In genomic region chr22:39283312-39284141, GRCh38 we compare ENCODE assay signal across 10 cellular contexts. TPM values are rescaled to one million over a fixed set of nuclear protein-coding genes. Genes with fewer than 3 reads are reported as not detected.
DNase-seq lines count a peak whose midpoint lies in the region; ATAC-seq and TF ChIP-seq lines count a peak whose summit lies in the region.
"Had no signal": no experiment of that assay in that cellular context is flagged by ENCODE, and none has a peak within 500 bp of the region (broad histone marks: within the 10 kb centered on the region; RNA-seq: fewer than 3 reads in every experiment).

No MANE protein-coding gene starts in this region.

- H3K4me3 Mint-ChIP-seq in nephron (no peak overlapping the region), immature natural killer cell (no peak overlapping the region)
- H3K4me3 Mint-ChIP-seq: brain had no signal

- H3K36me3 Mint-ChIP-seq in nephron (ENCODE audit: low read depth) (no peaks in the 10 kb centered on the region), immature natural killer cell (no peaks in the 10 kb centered on the region)
- H3K36me3 Mint-ChIP-seq: brain had no signal

- no peak for TF ChIP-seq CTCF in nephron (IDR thresholded peaks at IDR 0.05; ENCODE audit: unreplicated experiment in 3 of 3)

- intact Hi-C loops in Right ventricle myocardium inferior (cut with DNase I): no loop called here
- intact Hi-C loops in cardiac septum (cut with DNase I): loop anchor here (2.0 kb wide), 1 partner anchor 41 kb away; no protein-coding TSS in a partner anchor

- H3K27me3 Mint-ChIP-seq in nephron (ENCODE audit: low read depth) (peaks cover 5% of the 10 kb centered on the region), immature natural killer cell (ENCODE audit: low read depth in 3 of 3) (peaks cover 0 to 2% (median 2%) of the 10 kb centered on the region in 3 donors)

- H3K27ac Mint-ChIP-seq in nephron (peak overlapping the region in 2 of 3 experiments; percentile 20 to 74), immature natural killer cell (no peak overlapping the region)

- ATAC-seq in Right ventricle myocardium inferior (peak; percentile 45), GM19455 (IDR thresholded peaks at IDR 0.05; ENCODE audit: unreplicated experiment) (no peak)

- DNase-seq in Right ventricle myocardium inferior (ENCODE audit: missing footprints) (peak; percentile 83), cardiac septum (ENCODE audit: low spot score) (no peak), glomerular endothelial cell (ENCODE audit: extremely low read depth, low read depth, low spot score) (peak; percentile 64), immature natural killer cell (no peak), NCI-H187 (lab: John Stamatoyannopoulos, UW) (no peak), NCI-H2029 treated with DMSO at 0.1 percent for 48 hours (lab: John Stamatoyannopoulos, UW) (no peak)
- DNase-seq: NCI-H1694 treated with DMSO at 0.1 percent for 48 hours had no signal

- H3K9me3 Mint-ChIP-seq in nephron (peaks cover 8% of the 10 kb centered on the region), immature natural killer cell (peaks cover 0 to 4% (median 1%) of the 10 kb centered on the region in 6 donors)

- H3K4me1 Mint-ChIP-seq in nephron: peaks cover 12% of the 10 kb centered on the region
- peaks cover 9 to 12% of the 10 kb centered on the region in 2 donors for H3K4me1 Mint-ChIP-seq in immature natural killer cell

RNA-seq across cellular contexts. Expression of gene RPL3, which starts 35.9 kb away (rescaled TPM):
- 355 TPM for total RNA-seq in Right ventricle myocardium inferior
- 317 TPM for total RNA-seq in cardiac septum
- total RNA-seq in glomerular endothelial cell: 1,628 and 2,151 TPM in 2 replicates
- polyA plus RNA-seq in immature natural killer cell: 1,000 to 10,000 TPM; 1,935 to 2,618 (median 1,953) TPM

RNA-seq across cellular contexts. Expression of gene PDGFB, which starts 38.7 kb away (rescaled TPM):
- total RNA-seq in Right ventricle myocardium inferior: 19.7 TPM
- total RNA-seq in cardiac septum: 21.2 TPM
- total RNA-seq in glomerular endothelial cell: 132 and 333 TPM in 2 replicates
- under 1 TPM in 2 of 3 donors, not detected in 1; 0.58 to 0.61 TPM for polyA plus RNA-seq in immature natural killer cell

Comparison
In these comparisons a context has a peak if more than half of its experiments do, and no peak if none do; other contexts are left out.
1. DNase-seq: peak in Right ventricle myocardium inferior (single experiment) and glomerular endothelial cell (single experiment); none in cardiac septum (single experiment), immature natural killer cell (0 of 3), NCI-H187 (0 of 2) and NCI-H2029 treated with DMSO at 0.1 percent for 48 hours (single experiment).
2. H3K27ac Mint-ChIP-seq: peak in nephron (2 of 3); none in immature natural killer cell (0 of 6).